Comparison of ENCODE assay signal across 1 cellular context in the genomic region with DNA sequence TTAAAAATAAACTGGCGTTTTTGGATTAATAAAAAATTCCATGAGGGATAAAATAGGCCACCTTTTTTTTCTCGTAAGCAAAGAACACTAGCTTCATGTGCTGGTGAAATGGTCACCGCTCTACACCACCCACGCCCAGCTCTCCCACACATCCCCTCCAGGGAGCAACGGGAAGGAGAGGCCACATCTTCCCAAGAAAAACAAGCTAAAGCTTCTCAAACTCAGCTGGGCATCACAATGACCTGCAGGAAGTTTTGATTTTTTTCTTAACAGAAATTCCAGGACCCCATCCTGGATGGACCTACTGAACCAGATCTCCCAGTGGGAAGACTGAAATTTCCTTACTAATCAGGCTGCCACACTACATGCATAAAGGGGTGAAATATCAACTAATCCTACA.
TF ChIP-seq lines count a peak whose summit lies in the region.

No MANE protein-coding gene starts in this region.

TF ChIP-seq in IMR-90, 13 proteins besides CTCF, POLR2A, EP300 and RAD21:
- TF ChIP-seq MXI1 (IDR thresholded peaks at IDR 0.05; ENCODE audit: borderline replicate concordance, low read depth, low read length) (no peak), MAFK (IDR thresholded peaks at IDR 0.05; ENCODE audit: low read depth, low read length) (no peak), CEBPB (IDR thresholded peaks at IDR 0.05; ENCODE audit: low read depth, low read length) (no peak), NFE2L2 (IDR thresholded peaks at IDR 0.05; ENCODE audit: low read depth, low read length) (no peak), BHLHE40 (IDR thresholded peaks at IDR 0.05; ENCODE audit: low read depth, low read length) (no peak), RFX5 (IDR thresholded peaks at IDR 0.05; ENCODE audit: low read depth, low read length) (no peak), FOS (IDR thresholded peaks at IDR 0.05; ENCODE audit: low read depth, low read length) (no peak), RCOR1 (IDR thresholded peaks at IDR 0.05; ENCODE audit: insufficient replicate concordance, low read length) (no peak), SMC3 (IDR thresholded peaks at IDR 0.05; ENCODE audit: low read depth, low read length) (no peak), CHD1 (IDR thresholded peaks at IDR 0.05; ENCODE audit: low read depth, low read length) (no peak), MAZ (IDR thresholded peaks at IDR 0.05; ENCODE audit: borderline replicate concordance, low read depth, low read length) (no peak)
- TF ChIP-seq, protein P1, sequence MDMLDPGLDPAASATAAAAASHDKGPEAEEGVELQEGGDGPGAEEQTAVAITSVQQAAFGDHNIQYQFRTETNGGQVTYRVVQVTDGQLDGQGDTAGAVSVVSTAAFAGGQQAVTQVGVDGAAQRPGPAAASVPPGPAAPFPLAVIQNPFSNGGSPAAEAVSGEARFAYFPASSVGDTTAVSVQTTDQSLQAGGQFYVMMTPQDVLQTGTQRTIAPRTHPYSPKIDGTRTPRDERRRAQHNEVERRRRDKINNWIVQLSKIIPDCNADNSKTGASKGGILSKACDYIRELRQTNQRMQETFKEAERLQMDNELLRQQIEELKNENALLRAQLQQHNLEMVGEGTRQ (IDR thresholded peaks at IDR 0.05; ENCODE audit: low read depth, low read length), result no peak
- TF ChIP-seq, protein P2, sequence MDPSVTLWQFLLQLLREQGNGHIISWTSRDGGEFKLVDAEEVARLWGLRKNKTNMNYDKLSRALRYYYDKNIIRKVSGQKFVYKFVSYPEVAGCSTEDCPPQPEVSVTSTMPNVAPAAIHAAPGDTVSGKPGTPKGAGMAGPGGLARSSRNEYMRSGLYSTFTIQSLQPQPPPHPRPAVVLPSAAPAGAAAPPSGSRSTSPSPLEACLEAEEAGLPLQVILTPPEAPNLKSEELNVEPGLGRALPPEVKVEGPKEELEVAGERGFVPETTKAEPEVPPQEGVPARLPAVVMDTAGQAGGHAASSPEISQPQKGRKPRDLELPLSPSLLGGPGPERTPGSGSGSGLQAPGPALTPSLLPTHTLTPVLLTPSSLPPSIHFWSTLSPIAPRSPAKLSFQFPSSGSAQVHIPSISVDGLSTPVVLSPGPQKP (IDR thresholded peaks at IDR 0.05; ENCODE audit: borderline replicate concordance, low read depth, low read length), result no peak
